10 cellular contexts compared by ENCODE assay signal in genomic region chr19:48121909-48122371, GRCh38. TPM values are rescaled to one million over a fixed set of nuclear protein-coding genes. Genes with fewer than 3 reads are reported as not detected.
DNase-seq lines count a peak whose midpoint lies in the region; ATAC-seq, FAIRE-seq and TF ChIP-seq lines count a peak whose summit lies in the region.
"Had no signal": no experiment of that assay in that cellular context is flagged by ENCODE, and none has a peak within 500 bp of the region (broad histone marks: within the 10 kb centered on the region; RNA-seq: fewer than 3 reads in every experiment).

No MANE protein-coding gene starts in this region.

- no peaks in the 10 kb centered on the region for H3K9me3 Mint-ChIP-seq in IgD-negative memory B cell
- H3K9me3 Mint-ChIP-seq: activated T-cell treated with anti-CD3 and anti-CD28 coated beads, Interleukin-2, amount 50 U/mL, for 4 hours had no signal

- H3K4me1 ChIP-seq in neuronal stem cell (ENCODE audit: control insufficient read depth in 2 of 2, insufficient read depth in 1 of 2, low read depth in 1 of 2, low read length in 2 of 2), result peaks cover 4 to 7% of the 10 kb centered on the region in 2 donors
- no peaks in the 10 kb centered on the region for H3K4me1 ChIP-seq in pancreas

- no peak overlapping the region for H2BK12ac ChIP-seq in neuronal stem cell (ENCODE audit: low read length)

- H3K27ac ChIP-seq in cingulate gyrus (ENCODE audit: low read depth, low read length) (peak overlapping the region; percentile 44), neuronal stem cell (replicated peaks; ENCODE audit: low read length) (no peak overlapping the region), pancreas (no peak overlapping the region)

- no peak overlapping the region for H2AFZ ChIP-seq in neuronal stem cell (ENCODE audit: low read length)

- peak overlapping the region; percentile 40 for H2BK5ac ChIP-seq in neuronal stem cell (ENCODE audit: low read length)

- peaks cover 0 to 2% of the 10 kb centered on the region in 2 donors for H3K9me3 ChIP-seq in neuronal stem cell (replicated peaks in 1 of 2; ENCODE audit: control insufficient read depth in 2 of 2, insufficient read depth in 1 of 2, low read depth in 1 of 2, low read length in 2 of 2)
- H3K9me3 ChIP-seq in pancreas, result no peaks in the 10 kb centered on the region

- no peak for FAIRE-seq in pancreas (lab: Jason Lieb, UNC)
- FAIRE-seq in frontal cortex (lab: Jason Lieb, UNC), result no peak

- no peak overlapping the region for H2AK5ac ChIP-seq in neuronal stem cell (ENCODE audit: low read depth, low read length)

- no peak overlapping the region for H3K4me2 ChIP-seq in neuronal stem cell (ENCODE audit: insufficient read depth, low read length, poor library complexity, severe bottlenecking)

- H3K27ac Mint-ChIP-seq in IgD-negative memory B cell, result peak overlapping the region in 2 of 3 donors; percentile 31 to 91

- H3K4ac ChIP-seq in neuronal stem cell (ENCODE audit: low read length), result no peak overlapping the region

- H3K36me3 ChIP-seq in neuronal stem cell (replicated peaks in 1 of 2; ENCODE audit: control insufficient read depth in 2 of 2, insufficient read depth in 2 of 2, low read length in 2 of 2) (peaks cover 33 to 94% of the 10 kb centered on the region in 2 donors), pancreas (peaks cover 0 to 11% (median 0%) of the 10 kb centered on the region in 3 donors)

- no peak overlapping the region for H4K8ac ChIP-seq in neuronal stem cell (ENCODE audit: low read depth, low read length)

- ATAC-seq in pancreas, result no peak
- ATAC-seq in GM21529 (IDR thresholded peaks at IDR 0.05; ENCODE audit: unreplicated experiment), result no peak

- peaks cover 14 to 18% (median 15%) of the 10 kb centered on the region in 3 donors for H3K4me1 Mint-ChIP-seq in IgD-negative memory B cell

- no peak overlapping the region for H3K18ac ChIP-seq in neuronal stem cell (ENCODE audit: low read length)

- DNase-seq in GDM1 (lab: John Stamatoyannopoulos, UW) (peak; percentile 19), neuronal stem cell (ENCODE audit: low spot score) (no peak), pancreas (no peak), frontal cortex (ENCODE audit: low spot score in 2 of 2) (no peak)
- no peak for DNase-seq in stimulated activated naive CD4-positive, alpha-beta T cell treated with Interleukin-2 at 50 U/mL for 16 hours (lab: John Stamatoyannopoulos, UW)
- DNase-seq: activated T-cell treated with anti-CD3 and anti-CD28 coated beads, Interleukin-2, amount 50 U/mL, for 4 hours; Karpas-422 had no signal

- no peak overlapping the region for H3K14ac ChIP-seq in neuronal stem cell (ENCODE audit: low read length)

- H3K27me3 ChIP-seq in neuronal stem cell (ENCODE audit: control insufficient read depth in 3 of 3, insufficient read depth in 3 of 3, low read depth in 1 of 3, low read length in 3 of 3), result no peaks in the 10 kb centered on the region
- no peaks in the 10 kb centered on the region for H3K27me3 ChIP-seq in pancreas

- no peak for TF ChIP-seq CTCF in pancreas (IDR thresholded peaks at IDR 0.05)

- H2BK15ac ChIP-seq in neuronal stem cell (ENCODE audit: low read length), result no peak overlapping the region

- no peak overlapping the region for H2BK120ac ChIP-seq in neuronal stem cell (ENCODE audit: low read depth, low read length)

- no peaks in the 10 kb centered on the region for H3K27me3 Mint-ChIP-seq in IgD-negative memory B cell

- H3K4me3 Mint-ChIP-seq in IgD-negative memory B cell, result peak overlapping the region in 3 of 4 donors; percentile 52 to 84 (median 60)
- H3K4me3 Mint-ChIP-seq: activated T-cell treated with anti-CD3 and anti-CD28 coated beads, Interleukin-2, amount 50 U/mL, for 4 hours had no signal

- H3K9ac ChIP-seq in neuronal stem cell (ENCODE audit: low read depth, low read length, poor library complexity), result no peak overlapping the region

- no CpG with 5 or more reads among the region's 10 CpGs for WGBS in neuronal stem cell (ENCODE audit: extremely low coverage in 2 of 2, insufficient read length in 2 of 2, insufficient replicate concordance in 1 of 2), 2 donors
- WGBS in pancreas, 2 donors, result 82 to 86% methylated on average over 10 of the region's 10 CpGs

- intact Hi-C loops in pancreas (cut with DNase I), result no loop called here

- no peaks in the 10 kb centered on the region for H3K79me1 ChIP-seq in neuronal stem cell (ENCODE audit: low read depth, low read length)

- H3K36me3 Mint-ChIP-seq in IgD-negative memory B cell, result peaks cover 15% of the 10 kb centered on the region

- peak overlapping the region; percentile 17 for H3K23ac ChIP-seq in neuronal stem cell (ENCODE audit: low read depth, low read length, poor library complexity)

- no peak overlapping the region for H3K4me3 ChIP-seq in neuronal stem cell (ENCODE audit: low read length in 2 of 2)
- no peak overlapping the region for H3K4me3 ChIP-seq in pancreas

- no peak overlapping the region for H4K91ac ChIP-seq in neuronal stem cell (ENCODE audit: low read depth, low read length, poor library complexity)

RNA-seq across cellular contexts. Expression of gene PLA2G4C, which starts 11.3 kb away (rescaled TPM):
- polyA plus RNA-seq in IgD-negative memory B cell (2.4 TPM), pancreas (10 to 100 TPM; 14.9 to 21.7 TPM)
- 0.04 TPM for polyA plus RNA-seq in neuronal stem cell (2013, experiment 1 of 2)
- 0.10 TPM for polyA plus RNA-seq in neuronal stem cell (2013, experiment 2 of 2)
- total RNA-seq in pancreas (10 to 100 TPM in 3 of 6 donors, 1 to 10 TPM in 3; 2.9 to 13.6 (median 9.0) TPM), frontal cortex (11.4 TPM)

RNA-seq across cellular contexts. Expression of gene LIG1, which starts 48.2 kb away (rescaled TPM):
- 30.1 TPM for polyA plus RNA-seq in IgD-negative memory B cell
- 47.5 TPM for polyA plus RNA-seq in neuronal stem cell (2013, experiment 1 of 2)
- 43.5 TPM for polyA plus RNA-seq in neuronal stem cell (2013, experiment 2 of 2)
- 10 to 100 TPM; 10.1 to 23.5 (median 17.0) TPM for total RNA-seq in pancreas
- 10 to 100 TPM; 42.1 to 78.8 TPM for polyA plus RNA-seq in pancreas
- total RNA-seq in frontal cortex, result 17.9 TPM

RNA-seq across cellular contexts. Expression of gene ZSWIM9, which starts 48.5 kb away (rescaled TPM):
- polyA plus RNA-seq in IgD-negative memory B cell, result 2.4 TPM
- polyA plus RNA-seq in neuronal stem cell (2013, experiment 1 of 2), result 3.8 TPM
- polyA plus RNA-seq in neuronal stem cell (2013, experiment 2 of 2), result 4.0 TPM
- 1 to 10 TPM; 2.8 to 5.9 (median 4.0) TPM for total RNA-seq in pancreas
- polyA plus RNA-seq in pancreas, result 1 to 10 TPM; 3.1 to 4.3 TPM
- total RNA-seq in frontal cortex, result 2.0 TPM
